In genomic region chr22:21766933-21767462, GRCh38 we compare ENCODE assay signal across 1 cellular context.
TF ChIP-seq lines count a peak whose summit lies in the region.

No MANE protein-coding gene starts in this region.

TF ChIP-seq in K562, 482 proteins besides CTCF, POLR2A, EP300 and RAD21 (continued from another document):
- TF ChIP-seq POLR3G (IDR thresholded peaks at IDR 0.05; ENCODE audit: extremely low read depth, insufficient read length, insufficient replicate concordance) (no peak), KLF16 (IDR thresholded peaks at IDR 0.05) (no peak), E2F8 (IDR thresholded peaks at IDR 0.05; ENCODE audit: low read depth, partially characterized antibody) (no peak), ZNF551 (CRISPR knock-in tag; IDR thresholded peaks at IDR 0.05) (no peak)
